In the genomic region with DNA sequence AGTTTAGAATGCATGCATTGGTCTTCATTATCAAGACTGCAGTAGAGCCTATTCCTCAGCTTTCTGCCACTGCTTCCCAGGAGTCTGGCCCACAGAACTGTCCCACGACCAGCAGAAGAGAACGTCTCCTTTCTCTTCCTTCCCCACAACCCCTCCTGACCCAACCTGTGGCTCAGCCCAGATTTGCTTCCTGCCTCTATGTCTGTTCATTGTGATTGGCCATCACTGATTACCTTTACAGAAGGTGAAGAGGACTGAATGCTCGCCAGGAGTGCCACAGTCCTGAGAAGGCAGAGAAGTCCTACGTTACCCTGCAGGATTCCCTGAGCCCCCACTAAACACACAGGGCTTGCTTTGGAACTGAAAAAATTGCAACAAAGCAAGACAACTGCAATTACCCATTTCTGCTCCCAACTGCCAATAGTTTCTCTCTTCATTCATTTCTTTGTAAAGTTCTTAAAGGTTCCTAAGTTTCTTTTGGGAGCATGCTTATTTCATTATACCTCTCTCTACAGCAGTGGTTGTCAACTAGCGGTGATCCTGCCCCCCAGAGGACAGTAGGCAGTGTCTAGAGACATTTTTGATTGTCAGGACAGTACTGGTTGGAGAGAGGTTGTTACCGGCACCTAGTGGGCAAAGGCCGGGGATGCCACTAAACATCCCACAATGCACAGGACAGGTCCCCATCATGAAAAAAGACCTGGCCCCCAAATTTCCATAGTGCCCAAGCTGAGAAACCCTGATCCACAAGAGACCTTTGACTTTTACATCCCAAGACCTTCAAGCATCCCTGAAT, we compare ENCODE assay signal across 8 cellular contexts. TPM values are rescaled to one million over a fixed set of nuclear protein-coding genes. Genes with fewer than 3 reads are reported as not detected.
A peak's percentile ranks its signal among the peaks of the same experiment; 100 is the strongest.
DNase-seq lines count a peak whose midpoint lies in the region; FAIRE-seq and TF ChIP-seq lines count a peak whose summit lies in the region.

No MANE protein-coding gene starts in this region.

- H3K4me3 ChIP-seq in OCI-LY7 (ENCODE audit: low read depth, low read length, poor library complexity, severe bottlenecking) (no peak overlapping the region), H1 (ENCODE audit: extremely low read depth in 1 of 4, insufficient read depth in 2 of 4, low read depth in 3 of 4, low read length in 4 of 4) (no peak overlapping the region)

- TF ChIP-seq CTCF in GM12874 (IDR thresholded peaks at IDR 0.05; ENCODE audit: insufficient read depth, low read depth, low read length) (peak; percentile 45; the same call in 1 of the 2 replicates), OCI-LY7 (conservative IDR thresholded peaks at IDR 0.05; ENCODE audit: low read length) (peak; percentile 100), H1 (IDR thresholded peaks at IDR 0.05; ENCODE audit: control extremely low read depth in 1 of 3, insufficient read depth in 1 of 3, low read depth in 1 of 3, low read length in 3 of 3) (peak; percentile 62 to 92 (median 70))

- H3K18ac ChIP-seq in H1 (ENCODE audit: extremely low read depth, low read length), result no peak overlapping the region

- in situ Hi-C loops in ACHN (cut with HindIII; ENCODE audit: low pct_ligation_motif_present, low pct_unique_long_range_greater_than_20kb, low sequenced_read_pairs), result no loop called here

- 78% methylated on average over 7 of the region's 7 CpGs; no CpG with 5 or more reads in 1 of the 2 experiments for WGBS in H1 (ENCODE audit: extremely low coverage in 1 of 2, insufficient coverage in 1 of 2, insufficient read length in 1 of 2, insufficient replicate concordance in 2 of 2, low coverage in 1 of 2, low lambda C conversion rate in 2 of 2, missing lambda C conversion rate in 1 of 2), 2 experiments

- no peaks in the 10 kb centered on the region for H3K9me3 ChIP-seq in OCI-LY7 (ENCODE audit: low read length)
- H3K9me3 ChIP-seq in H1 (ENCODE audit: insufficient read depth in 2 of 2, low read depth in 1 of 2, low read length in 1 of 2), result no peaks in the 10 kb centered on the region

- no peak for TF ChIP-seq EP300 in H1 (IDR thresholded peaks at IDR 0.05; ENCODE audit: borderline replicate concordance in 1 of 2, low read depth in 2 of 2, low read length in 2 of 2)

- H4K5ac ChIP-seq in H1 (ENCODE audit: insufficient read length, low read depth, low read length), result no peak overlapping the region

- H2BK20ac ChIP-seq in H1 (ENCODE audit: low read length), result no peak overlapping the region

- no peak overlapping the region for H2AK5ac ChIP-seq in H1 (ENCODE audit: low read depth, low read length)

- DNase-seq in ACHN (peak; percentile 74), OCI-LY7 (ENCODE audit: low spot score) (peak; percentile 89), H1 (ENCODE audit: low read depth in 1 of 2, low spot score in 2 of 2) (no peak), renal cortical epithelial cell (ENCODE audit: low read depth) (peak; percentile 43), GM12892 (ENCODE audit: insufficient read length) (no peak), ureter (ENCODE audit: low spot score) (no peak), activated gamma-delta T cell treated with Interleukin-2 at 50 U/mL for 16 hours (no peak)

- no TSS peak for BruUV-seq in OCI-LY7 (replicated peaks; lab: Mats Ljungman, UMichigan)

- H2BK5ac ChIP-seq in H1 (ENCODE audit: low read depth, low read length), result no peak overlapping the region

- H3K56ac ChIP-seq in H1 (replicated peaks; ENCODE audit: insufficient read length, low read depth, low read length), result no peak overlapping the region

- no peak overlapping the region for H3K9ac ChIP-seq in H1 (replicated peaks in 1 of 4; ENCODE audit: extremely low read depth in 1 of 4, low read depth in 3 of 4, low read length in 3 of 4)

- TF ChIP-seq POLR2A in H1 (IDR thresholded peaks at IDR 0.05; ENCODE audit: control extremely low read depth in 1 of 2, low read depth in 2 of 2, low read length in 2 of 2), result no peak
- TF ChIP-seq POLR2A in GM12892 (IDR thresholded peaks at IDR 0.05; ENCODE audit: low read depth, low read length), result no peak

- no peak overlapping the region for H3K14ac ChIP-seq in H1 (ENCODE audit: insufficient read length)

- H3K27me3 ChIP-seq in H1 (replicated peaks in 1 of 4; ENCODE audit: control insufficient read depth in 3 of 4, extremely low read depth in 1 of 4, insufficient read depth in 3 of 4, low read length in 3 of 4), result no peaks in the 10 kb centered on the region

- TF ChIP-seq RAD21 in H1 (IDR thresholded peaks at IDR 0.05 in 1 of 2, conservative IDR thresholded peaks at IDR 0.05 in 1 of 2; ENCODE audit: low read depth in 2 of 2, low read length in 2 of 2), result peak; percentile 56 to 65

- peaks cover 46% of the 10 kb centered on the region for H3K4me1 ChIP-seq in OCI-LY7 (ENCODE audit: insufficient read depth, low read length, poor library complexity, severe bottlenecking)
- H3K4me1 ChIP-seq in H1 (replicated peaks in 1 of 4; ENCODE audit: control insufficient read depth in 3 of 4, insufficient read depth in 4 of 4, low read length in 3 of 4), result peaks cover 0 to 9% (median 4%) of the 10 kb centered on the region in 4 experiments; a peak in 5 of 7 replicates

- H2BK120ac ChIP-seq in H1 (replicated peaks; ENCODE audit: low read depth, low read length), result no peak overlapping the region

- H4K20me1 ChIP-seq in OCI-LY7 (ENCODE audit: insufficient read depth, low read length) (peaks cover 7% of the 10 kb centered on the region; the same call in 1 of the 2 replicates), H1 (replicated peaks in 1 of 2; ENCODE audit: control insufficient read depth in 1 of 2, insufficient read depth in 2 of 2, low read length in 2 of 2) (peaks cover 3 to 15% of the 10 kb centered on the region in 2 experiments)

- H3K36me3 ChIP-seq in OCI-LY7 (ENCODE audit: insufficient read depth, low read length) (no peaks in the 10 kb centered on the region), H1 (ENCODE audit: control insufficient read depth in 2 of 4, insufficient read depth in 4 of 4, low read length in 3 of 4) (peaks cover 0 to 9% (median 0%) of the 10 kb centered on the region in 4 experiments; a peak in 3 of 8 replicates)

- no peak overlapping the region for H2BK15ac ChIP-seq in H1 (ENCODE audit: low read length)

- H3K4ac ChIP-seq in H1 (replicated peaks; ENCODE audit: insufficient read length, low read depth, low read length), result no peak overlapping the region

- POLR2A ChIA-PET in OCI-LY7 (lab: Charles Lee), result interaction anchor here (0.7 kb wide), 1 partner anchor 194 kb away, joined by 3 read pairs; no protein-coding TSS in a partner anchor
- POLR2A ChIA-PET in H1 (lab: Charles Lee; ENCODE audit: partially characterized antibody), result interaction anchor here (1.1 kb wide), 1 partner anchor 34 kb away, joined by 4 read pairs; no protein-coding TSS in a partner anchor

- CTCF ChIA-PET in OCI-LY7 (lab: Charles Lee; ENCODE audit: unreplicated experiment), result interaction anchor here (0.9 kb wide), 1 partner anchor 10 kb away, joined by 3 read pairs; no protein-coding TSS in a partner anchor
- CTCF ChIA-PET in H1 (lab: Charles Lee; ENCODE audit: partially characterized antibody), result interaction anchor here (0.6 to 99.6 kb wide), 20 partner anchors 10 to 254 kb away, joined by 3 to 2981 read pairs (median 7); a partner anchor contains a TSS

- no peak overlapping the region for H3K23ac ChIP-seq in H1 (ENCODE audit: insufficient read length)

- H2AFZ ChIP-seq in OCI-LY7 (ENCODE audit: low read length), result no peak overlapping the region
- H2AFZ ChIP-seq in H1 (ENCODE audit: low read length), result no peak overlapping the region

- peaks cover 5% of the 10 kb centered on the region for H3K23me2 ChIP-seq in H1 (ENCODE audit: low read depth, low read length)

- H3K4me2 ChIP-seq in OCI-LY7 (ENCODE audit: low read length) (no peak overlapping the region), H1 (ENCODE audit: insufficient read depth in 1 of 2, low read depth in 2 of 2, low read length in 2 of 2) (no peak overlapping the region)

- intact Hi-C loops in OCI-LY7 (cut with micrococcal nuclease; ENCODE audit: unreplicated experiment), result loop anchor here (1.0 kb wide), 3 partner anchors 31 to 123 kb away; no protein-coding TSS in a partner anchor

- H3K79me1 ChIP-seq in H1 (ENCODE audit: low read depth, low read length), result peaks cover 18% of the 10 kb centered on the region

- H4K91ac ChIP-seq in H1 (replicated peaks; ENCODE audit: insufficient read length, low read length), result no peak overlapping the region

- no peak overlapping the region for H2BK12ac ChIP-seq in H1 (ENCODE audit: low read depth, low read length)

- no peak for FAIRE-seq in H1 (lab: Jason Lieb, UNC)
- no peak for FAIRE-seq in GM12892 (lab: Jason Lieb, UNC)

- H3K79me2 ChIP-seq in OCI-LY7 (ENCODE audit: insufficient read depth, low read depth, low read length) (peaks cover 9% of the 10 kb centered on the region), H1 (ENCODE audit: control insufficient read depth in 1 of 2, insufficient read depth in 2 of 2, low read length in 2 of 2) (peaks cover 0 to 17% of the 10 kb centered on the region in 2 experiments; a peak in 2 of 4 replicates)

- H4K8ac ChIP-seq in H1 (ENCODE audit: extremely low read depth, insufficient read depth, low read length), result no peak overlapping the region

- no peaks in the 10 kb centered on the region for H3K9me2 ChIP-seq in OCI-LY7 (ENCODE audit: insufficient read depth, low read length)

- H3K27ac ChIP-seq in OCI-LY7 (ENCODE audit: low read depth, low read length, poor library complexity, severe bottlenecking), result no peak overlapping the region
- no peak overlapping the region for H3K27ac ChIP-seq in H1 (ENCODE audit: low read depth, low read length)

RNA-seq across cellular contexts. Expression of a gene that starts 4.5 kb away (rescaled TPM):
- total RNA-seq in OCI-LY7 (2014; rRNA removed; shearing (Covaris generic)), result 77.2 and 99.3 TPM in 2 replicates
- total RNA-seq in OCI-LY7 (2022) (87.9 and 89.0 TPM in 2 replicates), renal cortical epithelial cell (29.2 and 29.3 TPM in 2 replicates), ureter (65.1 TPM)
- total RNA-seq in H1 (2021; fragmentation: NEBNext Ultra II Directional; extraction: Animal tissue kit (Norgen Biotek cat#: 25700)), result 40.6 and 42.7 TPM in 2 replicates
- polyA plus RNA-seq in H1 (2011; rRNA removed), result 32.3 and 42.4 TPM in 2 replicates
- polyA plus RNA-seq in H1 (2011; cell fraction: cytosol; rRNA removed), result 67.6 TPM
- polyA plus RNA-seq in H1 (2011; cell fraction: nucleus; rRNA removed), result 198 TPM
- polyA plus RNA-seq in H1 (2012, experiment 1 of 2), result 49.1 to 72.7 TPM (median 58.9 TPM) in 4 replicates
- polyA plus RNA-seq in H1 (2012, experiment 2 of 2), result 32.4 TPM
- polyA plus RNA-seq in H1 (2013, experiment 1 of 2), result 28.5 TPM
- 24.6 TPM for polyA plus RNA-seq in H1 (2013, experiment 2 of 2)
- 39.6 and 41.7 TPM in 2 replicates for polyA minus RNA-seq in H1 (2011; rRNA and poly(A)+ RNA removed)
- 18.8 TPM for polyA minus RNA-seq in H1 (2011; cell fraction: cytosol; rRNA and poly(A)+ RNA removed)
- 50.9 TPM for polyA minus RNA-seq in H1 (2011; cell fraction: nucleus; rRNA and poly(A)+ RNA removed)
- polyA plus RNA-seq in GM12892 (2012; ENCODE audit: missing spikeins), result 36.4 TPM

RNA-seq across cellular contexts. Expression of a gene that starts 32.2 kb away (rescaled TPM):
- 73.2 and 86.1 TPM in 2 replicates for total RNA-seq in OCI-LY7 (2014; rRNA removed; shearing (Covaris generic))
- total RNA-seq in OCI-LY7 (2022), result 116 and 122 TPM in 2 replicates
- 91.3 and 92.9 TPM in 2 replicates for total RNA-seq in H1 (2021; fragmentation: NEBNext Ultra II Directional; extraction: Animal tissue kit (Norgen Biotek cat#: 25700))
- polyA plus RNA-seq in H1 (2011; rRNA removed), result 99.2 and 140 TPM in 2 replicates
- 107 TPM for polyA plus RNA-seq in H1 (2011; cell fraction: cytosol; rRNA removed)
- polyA plus RNA-seq in H1 (2011; cell fraction: nucleus; rRNA removed), result 85.0 TPM
- polyA plus RNA-seq in H1 (2012, experiment 1 of 2), result 74.7 to 102 TPM (median 92.8 TPM) in 4 replicates
- 128 TPM for polyA plus RNA-seq in H1 (2012, experiment 2 of 2)
- polyA plus RNA-seq in H1 (2013, experiment 1 of 2), result 121 TPM
- 130 TPM for polyA plus RNA-seq in H1 (2013, experiment 2 of 2)
- polyA minus RNA-seq in H1 (2011; rRNA and poly(A)+ RNA removed), result 57.8 and 78.7 TPM in 2 replicates
- polyA minus RNA-seq in H1 (2011; cell fraction: cytosol; rRNA and poly(A)+ RNA removed), result 43.7 TPM
- 26.3 TPM for polyA minus RNA-seq in H1 (2011; cell fraction: nucleus; rRNA and poly(A)+ RNA removed)
- total RNA-seq in renal cortical epithelial cell, result 28.6 and 61.1 TPM in 2 replicates
- polyA plus RNA-seq in GM12892 (2012; ENCODE audit: missing spikeins), result 26.2 TPM
- 20.6 TPM for total RNA-seq in ureter

RNA-seq across cellular contexts. Expression of a gene that starts 43.6 kb away (rescaled TPM):
- 2.8 and 6.3 TPM in 2 replicates for total RNA-seq in OCI-LY7 (2014; rRNA removed; shearing (Covaris generic))
- total RNA-seq in OCI-LY7 (2022) (12.7 and 18.9 TPM in 2 replicates), renal cortical epithelial cell (0.20 and 0.52 TPM in 2 replicates), ureter (2.3 TPM)
- total RNA-seq in H1 (2021; fragmentation: NEBNext Ultra II Directional; extraction: Animal tissue kit (Norgen Biotek cat#: 25700)), result 5.2 and 5.5 TPM in 2 replicates
- 6.1 and 6.6 TPM in 2 replicates for polyA plus RNA-seq in H1 (2011; rRNA removed)
- 9.7 TPM for polyA plus RNA-seq in H1 (2011; cell fraction: cytosol; rRNA removed)
- 13.3 TPM for polyA plus RNA-seq in H1 (2011; cell fraction: nucleus; rRNA removed)
- polyA plus RNA-seq in H1 (2012, experiment 1 of 2), result 5.0 to 7.8 TPM (median 6.5 TPM) in 4 replicates
- 4.2 TPM for polyA plus RNA-seq in H1 (2012, experiment 2 of 2)
- polyA plus RNA-seq in H1 (2013, experiment 1 of 2), result 6.1 TPM
- polyA plus RNA-seq in H1 (2013, experiment 2 of 2), result 5.8 TPM
- polyA minus RNA-seq in H1 (2011; rRNA and poly(A)+ RNA removed), result 4.4 and 12.4 TPM in 2 replicates
- polyA minus RNA-seq in H1 (2011; cell fraction: cytosol; rRNA and poly(A)+ RNA removed), result 7.9 TPM
- polyA minus RNA-seq in H1 (2011; cell fraction: nucleus; rRNA and poly(A)+ RNA removed), result 2.7 TPM
- polyA plus RNA-seq in GM12892 (2012; ENCODE audit: missing spikeins), result 10.3 TPM

Comparison
In these comparisons a context has a peak if more than half of its experiments do, and no peak if none do; other contexts are left out.
1. DNase-seq: peak in ACHN (single experiment), OCI-LY7 (single experiment) and renal cortical epithelial cell (single experiment); none in H1 (0 of 2), GM12892 (single experiment), ureter (single experiment) and activated gamma-delta T cell treated with Interleukin-2 at 50 U/mL for 16 hours (single experiment).
2. CTCF ChIP-seq: peak in every context shown above with its lines; median percentile 100 in OCI-LY7; 70 in H1; 45 in GM12874.